In the genomic region with DNA sequence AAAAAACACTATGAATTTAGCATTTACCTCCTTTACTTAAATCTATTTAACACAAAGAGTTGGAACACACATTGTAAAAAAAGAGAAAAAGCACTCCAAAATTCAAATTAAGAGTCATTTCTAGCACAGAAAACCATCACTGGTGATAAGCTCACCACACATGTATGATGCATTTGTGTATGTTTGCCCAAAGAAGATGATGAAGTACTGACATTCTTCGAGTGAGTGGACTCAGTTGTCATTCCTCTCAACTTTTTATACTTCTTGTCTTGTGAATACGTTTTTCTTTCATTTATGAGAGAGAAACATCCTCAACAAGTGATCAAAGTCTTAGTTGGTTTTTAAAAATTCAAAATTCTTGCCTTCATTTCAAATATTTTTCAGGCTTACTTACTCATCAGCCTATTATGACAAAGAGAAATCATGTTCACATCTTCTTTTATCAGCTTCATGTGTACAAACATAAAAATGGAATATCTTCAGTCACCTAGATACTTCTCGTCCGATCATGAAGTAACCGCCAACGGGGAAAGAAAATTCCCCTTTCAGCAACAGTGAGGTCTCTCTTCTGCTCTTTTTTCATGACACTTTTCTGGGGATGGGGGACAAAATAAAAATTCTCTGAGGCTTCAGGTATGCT, we compare ENCODE assay signal across 8 cellular contexts. TPM values are rescaled to one million over a fixed set of nuclear protein-coding genes. Genes with fewer than 3 reads are reported as not detected.
DNase-seq lines count a peak whose midpoint lies in the region; ATAC-seq, FAIRE-seq and TF ChIP-seq lines count a peak whose summit lies in the region.

No MANE protein-coding gene starts in this region.

- no peaks in the 10 kb centered on the region for H3K79me2 ChIP-seq in keratinocyte (ENCODE audit: control insufficient read depth, insufficient read depth, low read length)

- no peaks in the 10 kb centered on the region for H3K27me3 ChIP-seq in keratinocyte (ENCODE audit: control insufficient read depth, extremely low read depth, insufficient read depth, low read length)

- no peak for ATAC-seq in activated naive CD8-positive, alpha-beta T cell treated with anti-CD3 and anti-CD28 coated beads, Interleukin-2, amount 50 U/mL, for 24 hours
- no peak for ATAC-seq in GM21786 (IDR thresholded peaks at IDR 0.05; ENCODE audit: unreplicated experiment)
- no peak for ATAC-seq in GM19452 (IDR thresholded peaks at IDR 0.05; ENCODE audit: unreplicated experiment)

- H2AFZ ChIP-seq in keratinocyte (ENCODE audit: control insufficient read depth, low read length): peak overlapping the region; percentile 61

- intact Hi-C loops in activated naive CD4-positive, alpha-beta T cell treated with anti-CD3 and anti-CD28 coated beads for 36 hours (cut with micrococcal nuclease): loop anchor here (5.0 kb wide), 1 partner anchor 183 kb away; no protein-coding TSS in a partner anchor

- dilution Hi-C loops in keratinocyte (cut with MboI; ENCODE audit: extremely low pct_ligation_motif_present, low sequenced_read_pairs): no loop called here

- TF ChIP-seq CTCF in keratinocyte (optimal IDR thresholded peaks at IDR 0.05 in 1 of 3, IDR thresholded peaks at IDR 0.05 in 1 of 3, conservative IDR thresholded peaks at IDR 0.05 in 1 of 3; ENCODE audit: extremely low read depth in 1 of 3, insufficient read depth in 2 of 3, low read length in 3 of 3): no peak

- CTCF ChIA-PET in activated naive CD4-positive, alpha-beta T cell treated with anti-CD3 and anti-CD28 coated beads for 36 hours (lab: Charles Lee): interaction anchor here (0.6 to 2.3 kb wide), 4 partner anchors 11 to 599 kb away, joined by 3 to 13 read pairs (median 7); no protein-coding TSS in a partner anchor

- H3K36me3 ChIP-seq in keratinocyte (ENCODE audit: control insufficient read depth in 2 of 2, extremely low read depth in 1 of 2, insufficient read depth in 2 of 2, low read length in 2 of 2): peaks cover 0 to 2% of the 10 kb centered on the region in 2 experiments

- no peaks in the 10 kb centered on the region for H3K36me3 Mint-ChIP-seq in activated naive CD4-positive, alpha-beta T cell treated with anti-CD3 and anti-CD28 coated beads for 36 hours (ENCODE audit: low read depth)
- no peaks in the 10 kb centered on the region for H3K36me3 Mint-ChIP-seq in activated naive CD8-positive, alpha-beta T cell treated with anti-CD3 and anti-CD28 coated beads, Interleukin-2, amount 50 U/mL, for 24 hours (ENCODE audit: low read depth)

- H3K4me3 Mint-ChIP-seq in activated naive CD4-positive, alpha-beta T cell treated with anti-CD3 and anti-CD28 coated beads for 36 hours: peak overlapping the region; percentile 73
- peak overlapping the region; percentile 93 for H3K4me3 Mint-ChIP-seq in activated naive CD8-positive, alpha-beta T cell treated with anti-CD3 and anti-CD28 coated beads, Interleukin-2, amount 50 U/mL, for 24 hours

- H3K9me3 ChIP-seq in keratinocyte (ENCODE audit: control insufficient read depth, low read depth, low read length): no peaks in the 10 kb centered on the region

- FAIRE-seq in keratinocyte (lab: Jason Lieb, UNC): no peak

- no peak overlapping the region for H3K27ac Mint-ChIP-seq in activated naive CD4-positive, alpha-beta T cell treated with anti-CD3 and anti-CD28 coated beads for 36 hours
- H3K27ac Mint-ChIP-seq in activated naive CD8-positive, alpha-beta T cell treated with anti-CD3 and anti-CD28 coated beads, Interleukin-2, amount 50 U/mL, for 24 hours: peak overlapping the region; percentile 9

- H3K9ac ChIP-seq in keratinocyte (ENCODE audit: control insufficient read depth, extremely low read depth, insufficient read depth, low read length): no peak overlapping the region

- H3K9me3 Mint-ChIP-seq in activated naive CD4-positive, alpha-beta T cell treated with anti-CD3 and anti-CD28 coated beads for 36 hours: no peaks in the 10 kb centered on the region
- H3K9me3 Mint-ChIP-seq in activated naive CD8-positive, alpha-beta T cell treated with anti-CD3 and anti-CD28 coated beads, Interleukin-2, amount 50 U/mL, for 24 hours: no peaks in the 10 kb centered on the region

- peaks cover 21% of the 10 kb centered on the region for H3K4me1 Mint-ChIP-seq in activated naive CD4-positive, alpha-beta T cell treated with anti-CD3 and anti-CD28 coated beads for 36 hours (ENCODE audit: low read depth)
- H3K4me1 Mint-ChIP-seq in activated naive CD8-positive, alpha-beta T cell treated with anti-CD3 and anti-CD28 coated beads, Interleukin-2, amount 50 U/mL, for 24 hours: peaks cover 18% of the 10 kb centered on the region

- DNase-seq in activated naive CD4-positive, alpha-beta T cell treated with anti-CD3 and anti-CD28 coated beads for 36 hours: no peak
- no peak for DNase-seq in activated naive CD4-positive, alpha-beta T cell (lab: John Stamatoyannopoulos, UW)
- no peak for DNase-seq in activated naive CD8-positive, alpha-beta T cell treated with anti-CD3 and anti-CD28 coated beads, Interleukin-2, amount 50 U/mL, for 24 hours
- no peak for DNase-seq in keratinocyte (ENCODE audit: low read depth, low spot score)
- DNase-seq in substantia nigra (lab: John Stamatoyannopoulos, UW): no peak
- no peak for DNase-seq in effector CD4-positive, alpha-beta T cell

- peak overlapping the region; percentile 78 to 92 (median 91) for H3K4me3 ChIP-seq in keratinocyte (ENCODE audit: control insufficient read depth in 2 of 3, extremely low read depth in 1 of 3, insufficient read depth in 2 of 3, low read depth in 1 of 3, low read length in 3 of 3)

- H4K20me1 ChIP-seq in keratinocyte (ENCODE audit: control insufficient read depth, extremely low read depth, insufficient read depth, low read length): no peaks in the 10 kb centered on the region

- H3K4me2 ChIP-seq in keratinocyte (ENCODE audit: control insufficient read depth, extremely low read depth, insufficient read depth, low read depth, low read length): peak overlapping the region; percentile 88

- no peaks in the 10 kb centered on the region for H3K9me1 ChIP-seq in keratinocyte (ENCODE audit: control insufficient read depth, extremely low read depth, insufficient read depth, low read length)

- peaks cover 6% of the 10 kb centered on the region for H3K4me1 ChIP-seq in keratinocyte (ENCODE audit: control insufficient read depth, extremely low read depth, insufficient read depth, low read length)

- no peak overlapping the region for H3K27ac ChIP-seq in keratinocyte (ENCODE audit: control insufficient read depth, insufficient read depth, low read length)
- peak overlapping the region; percentile 58 for H3K27ac ChIP-seq in substantia nigra (ENCODE audit: low read depth, low read length, poor library complexity, severe bottlenecking)

- peaks cover 7% of the 10 kb centered on the region for H3K27me3 Mint-ChIP-seq in activated naive CD4-positive, alpha-beta T cell treated with anti-CD3 and anti-CD28 coated beads for 36 hours (ENCODE audit: low read depth)
- H3K27me3 Mint-ChIP-seq in activated naive CD8-positive, alpha-beta T cell treated with anti-CD3 and anti-CD28 coated beads, Interleukin-2, amount 50 U/mL, for 24 hours: peaks cover 16% of the 10 kb centered on the region

RNA-seq across cellular contexts. Expression of gene DSEL, which starts 1.5 kb away (rescaled TPM):
- total RNA-seq in activated naive CD4-positive, alpha-beta T cell treated with anti-CD3 and anti-CD28 coated beads for 36 hours: under 1 TPM; 0.10 TPM
- 2.7 to 3.4 TPM (median 2.9 TPM) in 3 replicates for polyA plus RNA-seq in keratinocyte
- 1.1 TPM for polyA plus RNA-seq in keratinocyte (2011; ENCODE audit: low read depth)
- 0.92 and 1.8 TPM in 2 replicates for polyA plus RNA-seq in keratinocyte (2011; cell fraction: cytosol; rRNA removed)
- 4.4 and 5.5 TPM in 2 replicates for polyA plus RNA-seq in keratinocyte (2011; cell fraction: nucleus; rRNA removed)
- 1.5 and 2.4 TPM in 2 replicates for polyA plus RNA-seq in keratinocyte (2012; ENCODE audit: low replicate concordance)
- polyA minus RNA-seq in keratinocyte: 1.7 to 9.8 TPM (median 6.9 TPM) in 3 replicates
- polyA minus RNA-seq in keratinocyte (2011; cell fraction: cytosol; rRNA and poly(A)+ RNA removed): 2.9 TPM
- polyA minus RNA-seq in keratinocyte (2011; cell fraction: nucleus; rRNA and poly(A)+ RNA removed): 12.8 and 24.0 TPM in 2 replicates
